ENCODE assay signal across 8 cellular contexts in genomic region chr5:76250463-76250862, GRCh38.
"Had no signal": no experiment of that assay in that cellular context is flagged by ENCODE, and none has a peak within 500 bp of the region (broad histone marks: within the 10 kb centered on the region; RNA-seq: fewer than 3 reads in every experiment).

No MANE protein-coding gene starts in this region.

- ATAC-seq: HCT116 had no signal

- H3K9me3 ChIP-seq: HAP-1 had no signal

- H3K9ac ChIP-seq: GM23248 had no signal

- H3K27ac ChIP-seq: GM23248, HL-60 had no signal

- H3K4me1 ChIP-seq: HAP-1 had no signal

- H2AFZ ChIP-seq: GM23248 had no signal

- H3K4me3 ChIP-seq: GM23248, HAP-1 had no signal

- H3K36me3 ChIP-seq: HAP-1 had no signal

- DNase-seq: GM23248, GOT3, H7, IMR-90, KBM-7 had no signal
